In genomic region chr14:103525430-103526246, GRCh38 we compare ENCODE assay signal across 7 cellular contexts. TPM values are rescaled to one million over a fixed set of nuclear protein-coding genes. Genes with fewer than 3 reads are reported as not detected.
DNase-seq lines count a peak whose midpoint lies in the region; ATAC-seq, FAIRE-seq and TF ChIP-seq lines count a peak whose summit lies in the region.
"Not testable (repeated sequence)": the region's sequence is repeated elsewhere in the genome, so short reads cannot be mapped to it uniquely, and the experiment has no call there.

No MANE protein-coding gene starts in this region.

- H3K4me1 ChIP-seq in OCI-LY3 (ENCODE audit: low read length) (peaks cover 56% of the 10 kb centered on the region), esophagus muscularis mucosa (peaks cover 55 to 82% (median 74%) of the 10 kb centered on the region in 4 donors), kidney (ENCODE audit: control insufficient read depth in 1 of 2, insufficient read depth in 1 of 2, low read depth in 1 of 2, low read length in 2 of 2) (peaks cover 38 to 44% of the 10 kb centered on the region in 2 donors)

- not testable (repeated sequence) for H4K20me1 ChIP-seq in OCI-LY3 (ENCODE audit: insufficient read depth, low read length)

- H3K4me2 ChIP-seq in OCI-LY3 (ENCODE audit: low read length) = peak overlapping the region; percentile 71

- not testable (repeated sequence) for H3K27me3 ChIP-seq in OCI-LY3 (ENCODE audit: low read depth, low read length); esophagus muscularis mucosa

- peak overlapping the region; percentile 53; the same call in 1 of the 2 replicates for H3K9ac ChIP-seq in OCI-LY3 (ENCODE audit: low read length)
- peak overlapping the region in 1 of 2 donors; percentile 22 for H3K9ac ChIP-seq in kidney (ENCODE audit: low read length in 2 of 2)

- WGBS in esophagus muscularis mucosa = 83% methylated on average over 17 of the region's 17 CpGs

- H3K9me3 Mint-ChIP-seq in activated B cell treated with CpG ODN at 0.5 μM for 24 hours, natural killer cell: not testable (repeated sequence)

- H3K27ac Mint-ChIP-seq in activated B cell treated with CpG ODN at 0.5 μM for 24 hours = peak overlapping the region; percentile 12
- not testable (repeated sequence) for H3K27ac Mint-ChIP-seq in natural killer cell

- not testable (repeated sequence) for H3K9me3 ChIP-seq in OCI-LY3 (ENCODE audit: insufficient read depth, low read length); esophagus muscularis mucosa; kidney (ENCODE audit: control insufficient read depth in 1 of 2, low read length in 2 of 2)

- POLR2A ChIA-PET in activated B cell treated with CpG ODN at 0.5 μM for 24 hours (lab: Charles Lee) = not testable (repeated sequence)

- H3K36me3 Mint-ChIP-seq in activated B cell treated with CpG ODN at 0.5 μM for 24 hours (ENCODE audit: low read depth); natural killer cell: not testable (repeated sequence)

- not testable (repeated sequence) for TF ChIP-seq EP300 in esophagus muscularis mucosa (IDR thresholded peaks at IDR 0.05)

- peaks cover 50% of the 10 kb centered on the region for H3K79me2 ChIP-seq in OCI-LY3 (ENCODE audit: low read length)

- peak; percentile 38 for DNase-seq in DMS53 (lab: John Stamatoyannopoulos, UW)
- DNase-seq in activated B cell treated with CpG ODN at 0.5 μM for 24 hours; esophagus muscularis mucosa (ENCODE audit: extremely low spot score); natural killer cell: not testable (repeated sequence)
- DNase-seq in kidney = peak; percentile 73
- peak; percentile 76 for DNase-seq in renal cortical epithelial cell (ENCODE audit: low read depth)

- TF ChIP-seq CTCF in OCI-LY3 (IDR thresholded peaks at IDR 0.05; ENCODE audit: low read depth, low read length); activated B cell treated with CpG ODN at 0.5 μM for 24 hours (IDR thresholded peaks at IDR 0.05); esophagus muscularis mucosa (IDR thresholded peaks at IDR 0.05); kidney (IDR thresholded peaks at IDR 0.05; ENCODE audit: borderline replicate concordance, extremely low read depth, insufficient read depth); natural killer cell (IDR thresholded peaks at IDR 0.05): not testable (repeated sequence)

- intact Hi-C loops in activated B cell treated with CpG ODN at 0.5 μM for 24 hours (cut with micrococcal nuclease) = loop anchor here (10.0 kb wide), 2 partner anchors 191 to 761 kb away; partner anchors contain the start of gene EIF5
- intact Hi-C loops in esophagus muscularis mucosa (cut with DNase I); kidney (cut with DNase I); natural killer cell (cut with micrococcal nuclease): not testable (repeated sequence)

- H3K4me1 Mint-ChIP-seq in activated B cell treated with CpG ODN at 0.5 μM for 24 hours = peaks cover 56% of the 10 kb centered on the region
- H3K4me1 Mint-ChIP-seq in natural killer cell = peaks cover 21 to 35% of the 10 kb centered on the region in 2 donors

- H2AFZ ChIP-seq in OCI-LY3 (ENCODE audit: low read depth, low read length) = not testable (repeated sequence)

- peaks cover 30% of the 10 kb centered on the region for H3K36me3 ChIP-seq in OCI-LY3 (replicated peaks; ENCODE audit: low read depth, low read length)
- H3K36me3 ChIP-seq in esophagus muscularis mucosa; kidney (ENCODE audit: control insufficient read depth in 1 of 2, insufficient read depth in 2 of 2, low read length in 2 of 2): not testable (repeated sequence)

- H3K4me3 Mint-ChIP-seq in activated B cell treated with CpG ODN at 0.5 μM for 24 hours = not testable (repeated sequence)
- H3K4me3 Mint-ChIP-seq in natural killer cell = peak overlapping the region; percentile 47

- H3K27ac ChIP-seq in OCI-LY3 (ENCODE audit: low read length) (peak overlapping the region; percentile 98), esophagus muscularis mucosa (replicated peaks in 1 of 4) (peak overlapping the region in 3 of 4 donors; percentile 20 to 97 (median 94)), kidney (ENCODE audit: low read depth in 2 of 2, low read length in 2 of 2) (peak overlapping the region; percentile 45 to 81)

- not testable (repeated sequence) for FAIRE-seq in kidney (lab: Jason Lieb, UNC)

- CTCF ChIA-PET in activated B cell treated with CpG ODN at 0.5 μM for 24 hours (lab: Charles Lee) = not testable (repeated sequence)

- not testable (repeated sequence) for ATAC-seq in activated B cell treated with CpG ODN at 0.5 μM for 24 hours (ENCODE audit: low read depth); natural killer cell

- TF ChIP-seq POLR2A in esophagus muscularis mucosa (IDR thresholded peaks at IDR 0.05; ENCODE audit: low read depth) = not testable (repeated sequence)

- peak overlapping the region; percentile 53; the same call in 1 of the 2 replicates for H3K4me3 ChIP-seq in OCI-LY3 (ENCODE audit: low read length)
- H3K4me3 ChIP-seq in esophagus muscularis mucosa; kidney (ENCODE audit: low read length in 2 of 2): not testable (repeated sequence)

- not testable (repeated sequence) for H3K27me3 Mint-ChIP-seq in activated B cell treated with CpG ODN at 0.5 μM for 24 hours; natural killer cell (ENCODE audit: low read depth in 2 of 2)

RNA-seq across cellular contexts. Expression of gene CKB, which starts 3.0 kb away (rescaled TPM):
- total RNA-seq in activated B cell treated with CpG ODN at 0.5 μM for 24 hours (8.6 and 12.0 TPM in 2 replicates), esophagus muscularis mucosa (1,000 to 10,000 TPM in 3 of 4 donors, 100 to 1,000 TPM in 1; 917 to 1,843 (median 1,284) TPM), kidney (539 TPM), natural killer cell (10 to 100 TPM in 1 of 3 donors, 1 to 10 TPM in 2; 4.0 to 37.4 (median 9.0) TPM), renal cortical epithelial cell (125 and 340 TPM in 2 replicates)
- polyA plus RNA-seq in kidney (ENCODE audit: insufficient read depth, low read depth, low replicate concordance) = 916 TPM

RNA-seq across cellular contexts. Expression of gene TRMT61A, which starts 3.4 kb away (rescaled TPM):
- total RNA-seq in activated B cell treated with CpG ODN at 0.5 μM for 24 hours (19.4 and 21.8 TPM in 2 replicates), esophagus muscularis mucosa (10 to 100 TPM; 28.7 to 50.0 (median 35.2) TPM), kidney (16.0 TPM), natural killer cell (1 to 10 TPM; 8.1 to 9.4 (median 9.1) TPM), renal cortical epithelial cell (6.9 and 13.8 TPM in 2 replicates)
- 11.9 TPM for polyA plus RNA-seq in kidney (ENCODE audit: insufficient read depth, low read depth, low replicate concordance)

RNA-seq across cellular contexts. Expression of gene BAG5, which starts 36.8 kb away (rescaled TPM):
- 26.9 and 28.8 TPM in 2 replicates for total RNA-seq in activated B cell treated with CpG ODN at 0.5 μM for 24 hours
- 10 to 100 TPM; 27.4 to 34.7 (median 28.3) TPM for total RNA-seq in esophagus muscularis mucosa
- 64.5 TPM for total RNA-seq in kidney
- 17.1 TPM for polyA plus RNA-seq in kidney (ENCODE audit: insufficient read depth, low read depth, low replicate concordance)
- 10 to 100 TPM; 36.1 to 48.0 (median 47.0) TPM for total RNA-seq in natural killer cell
- total RNA-seq in renal cortical epithelial cell = 78.4 and 79.2 TPM in 2 replicates

RNA-seq across cellular contexts. Expression of gene COA8, which starts 37.1 kb away (rescaled TPM):
- total RNA-seq in activated B cell treated with CpG ODN at 0.5 μM for 24 hours (28.4 and 28.8 TPM in 2 replicates), esophagus muscularis mucosa (10 to 100 TPM; 26.8 to 46.1 (median 37.6) TPM), kidney (40.7 TPM), natural killer cell (10 to 100 TPM; 22.2 to 32.0 (median 24.9) TPM), renal cortical epithelial cell (31.1 and 32.5 TPM in 2 replicates)
- 65.1 TPM for polyA plus RNA-seq in kidney (ENCODE audit: insufficient read depth, low read depth, low replicate concordance)
